15 cellular contexts compared by ENCODE assay signal in the genomic region with DNA sequence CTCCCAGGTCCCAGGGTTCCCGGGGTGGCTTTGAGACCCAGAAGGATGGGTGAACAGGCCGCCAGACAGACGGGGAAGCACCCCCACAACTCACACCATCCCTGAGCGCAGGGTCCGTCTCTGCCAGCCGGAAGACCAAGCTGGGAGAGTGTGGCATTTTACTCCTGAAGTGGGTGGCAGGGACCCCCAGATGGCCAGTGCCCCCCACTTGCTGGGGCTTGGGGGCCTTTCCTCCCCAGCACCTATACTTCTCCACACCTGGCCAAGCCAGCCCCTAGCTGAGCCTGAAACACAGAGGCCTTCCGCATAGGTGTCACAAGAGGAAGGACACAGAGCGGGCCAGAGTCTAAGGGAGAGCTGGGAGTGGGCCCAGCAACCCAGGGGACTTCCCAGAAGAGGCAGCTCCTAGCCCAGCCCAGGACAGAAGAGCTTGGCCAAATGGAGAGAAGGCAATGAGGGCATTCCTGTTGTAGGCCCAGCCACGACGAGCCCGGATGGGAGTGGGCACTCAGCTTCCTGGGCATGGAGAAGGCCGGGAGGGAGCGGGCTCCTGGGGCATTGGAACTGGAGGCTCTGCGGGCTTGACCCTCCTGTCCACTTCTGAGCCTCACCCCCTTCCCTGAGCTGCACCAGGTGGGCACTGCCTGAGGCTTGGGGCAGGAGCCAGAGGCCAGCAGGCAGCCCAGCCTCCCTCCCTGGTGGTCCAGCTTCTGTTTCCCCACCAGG. TPM values are rescaled to one million over a fixed set of nuclear protein-coding genes. Genes with fewer than 3 reads are reported as not detected.
DNase-seq lines count a peak whose midpoint lies in the region; ATAC-seq and TF ChIP-seq lines count a peak whose summit lies in the region.
"Had no signal": no experiment of that assay in that cellular context is flagged by ENCODE, and none has a peak within 500 bp of the region (broad histone marks: within the 10 kb centered on the region; RNA-seq: fewer than 3 reads in every experiment).

No MANE protein-coding gene starts in this region.

- no peak for TF ChIP-seq EP300 in sigmoid colon (IDR thresholded peaks at IDR 0.05)

- H3K4me1 ChIP-seq in adipocyte (ENCODE audit: control insufficient read depth, insufficient read depth, low read length) = peaks cover 50% of the 10 kb centered on the region
- H3K4me1 ChIP-seq in sigmoid colon = peaks cover 0 to 98% (median 92%) of the 10 kb centered on the region in 4 donors

- intact Hi-C loops in left cardiac atrium (cut with DNase I) (loop anchor here (5.0 to 10.0 kb wide), 3 partner anchors 43 to 310 kb away; no protein-coding TSS in a partner anchor), sigmoid colon (cut with DNase I) (loop anchor here (2.0 to 5.0 kb wide), 2 partner anchors 78 to 117 kb away; no protein-coding TSS in a partner anchor)

- H3K9ac ChIP-seq in adipocyte (ENCODE audit: low read length) = peak overlapping the region; percentile 81

- DNase-seq in AG04450 (ENCODE audit: low read depth, low spot score) (no peak), adipocyte (ENCODE audit: low read depth) (no peak), left cardiac atrium (peak; percentile 12), sigmoid colon (peak; percentile 62), superior temporal gyrus (ENCODE audit: extremely low spot score) (no peak), foreskin fibroblast (no peak), Kasumi-1 (lab: John Stamatoyannopoulos, UW) (no peak)
- DNase-seq: activated gamma-delta T cell, GDM1, nucleus accumbens had no signal

- TF ChIP-seq POLR2A in sigmoid colon (IDR thresholded peaks at IDR 0.05) = no peak

- H3K9me3 ChIP-seq in AG04450 (ENCODE audit: control insufficient read depth, insufficient read depth, low read length) = no peaks in the 10 kb centered on the region; the same call in 1 of the 2 replicates
- no peaks in the 10 kb centered on the region for H3K9me3 ChIP-seq in adipocyte (ENCODE audit: control insufficient read depth, low read length)
- H3K9me3 ChIP-seq in sigmoid colon = no peaks in the 10 kb centered on the region

- no peaks in the 10 kb centered on the region for H3K27me3 ChIP-seq in AG04450 (ENCODE audit: control insufficient read depth, insufficient read depth, low read length)
- peaks cover 4% of the 10 kb centered on the region for H3K27me3 ChIP-seq in adipocyte (replicated peaks; ENCODE audit: control insufficient read depth, insufficient read depth, low read length)
- no peaks in the 10 kb centered on the region for H3K27me3 ChIP-seq in sigmoid colon

- no peak for ATAC-seq in left cardiac atrium
- ATAC-seq in GM21515 (IDR thresholded peaks at IDR 0.05; ENCODE audit: unreplicated experiment) = no peak

- CTCF ChIA-PET in AG04450 (lab: Charles Lee) = interaction anchor here (0.7 to 6.2 kb wide), 19 partner anchors 10 to 307 kb away, joined by 3 to 127 read pairs (median 4); a partner anchor contains a TSS

- H3K36me3 ChIP-seq in adipocyte (ENCODE audit: control insufficient read depth, insufficient read depth, low read length, severe bottlenecking) (no peaks in the 10 kb centered on the region), sigmoid colon (no peaks in the 10 kb centered on the region)

- WGBS in sigmoid colon, 2 donors = 90 to 93% methylated on average over 14 of the region's 14 CpGs

- POLR2A ChIA-PET in AG04450 (lab: Yijun Ruan, JAX) = interaction anchor here (1.2 kb wide), 1 partner anchor 46 kb away, joined by 7 read pairs; a partner anchor contains a TSS

- H3K4me3 ChIP-seq in AG04450 (ENCODE audit: low read depth, low read length) (no peak overlapping the region), adipocyte (ENCODE audit: low read length) (no peak overlapping the region), sigmoid colon (no peak overlapping the region), foreskin fibroblast (ENCODE audit: low read depth in 1 of 2, low read length in 2 of 2) (no peak overlapping the region)

- TF ChIP-seq CTCF in AG04450 (IDR thresholded peaks at IDR 0.05; ENCODE audit: low read depth, low read length) (no peak), sigmoid colon (IDR thresholded peaks at IDR 0.05) (no peak), foreskin fibroblast (IDR thresholded peaks at IDR 0.05; ENCODE audit: low read depth, low read length) (no peak)

- H3K27ac ChIP-seq in AG04450 (ENCODE audit: low read depth, low read length) (peak overlapping the region; percentile 91), sigmoid colon (peak overlapping the region; percentile 90 to 97 (median 96))
- H3K27ac ChIP-seq: VCaP had no signal

RNA-seq across cellular contexts. Expression of a gene that starts 3.3 kb away (rescaled TPM):
- polyA plus RNA-seq in AG04450 (2011; rRNA removed) = 10.0 and 10.5 TPM in 2 replicates
- 40.9 and 45.1 TPM in 2 replicates for polyA minus RNA-seq in AG04450 (2011; rRNA and poly(A)+ RNA removed)
- total RNA-seq in left cardiac atrium = 1 to 10 TPM; 7.1 to 9.7 TPM
- 100 to 1,000 TPM in 3 of 4 donors, 10 to 100 TPM in 1; 81.9 to 218 (median 129) TPM for total RNA-seq in sigmoid colon
- 10 to 100 TPM in 1 of 3 donors, 1 to 10 TPM in 1, under 1 TPM in 1; 0.23 to 12.4 (median 2.4) TPM for polyA plus RNA-seq in sigmoid colon

RNA-seq across cellular contexts. Expression of a gene that starts 10.8 kb away (rescaled TPM):
- polyA plus RNA-seq in AG04450 (2011; rRNA removed) (4.6 and 4.9 TPM in 2 replicates), sigmoid colon (1 to 10 TPM; 2.8 to 8.4 (median 3.0) TPM)
- polyA minus RNA-seq in AG04450 (2011; rRNA and poly(A)+ RNA removed) = 2.4 and 4.2 TPM in 2 replicates
- total RNA-seq in left cardiac atrium (1 to 10 TPM; 1.9 TPM), sigmoid colon (1 to 10 TPM; 3.2 to 5.1 (median 3.6) TPM)

RNA-seq across cellular contexts. Expression of a gene that starts 46.1 kb away (rescaled TPM):
- polyA plus RNA-seq in AG04450 (2011; rRNA removed) (6.8 and 7.8 TPM in 2 replicates), sigmoid colon (10 to 100 TPM in 1 of 3 donors, 1 to 10 TPM in 2; 2.4 to 11.3 (median 3.9) TPM)
- 5.0 and 6.3 TPM in 2 replicates for polyA minus RNA-seq in AG04450 (2011; rRNA and poly(A)+ RNA removed)
- total RNA-seq in left cardiac atrium (1 to 10 TPM; 3.2 to 3.3 TPM), sigmoid colon (1 to 10 TPM; 5.0 to 7.6 (median 5.6) TPM)

RNA-seq across cellular contexts. Expression of a gene that starts 50.1 kb away (rescaled TPM):
- 0.01 TPM in 2 replicates for polyA plus RNA-seq in AG04450 (2011; rRNA removed)
- polyA minus RNA-seq in AG04450 (2011; rRNA and poly(A)+ RNA removed) = 0.17 TPM in 1 of 2 replicates, not detected in the other
- under 1 TPM; 0.13 to 0.24 TPM for total RNA-seq in left cardiac atrium
- total RNA-seq in sigmoid colon = 1 to 10 TPM in 1 of 4 donors, under 1 TPM in 3; 0.28 to 1.5 (median 0.60) TPM
- polyA plus RNA-seq in sigmoid colon = 1 to 10 TPM in 1 of 3 donors, not detected in 2; 7.1 TPM
- total RNA-seq: dermis microvascular lymphatic vessel endothelial cell, LHCN-M2, NCI-H460 had no signal

Comparison
In these comparisons a context has a peak if more than half of its experiments do, and no peak if none do; other contexts are left out.
1. DNase-seq: peak in left cardiac atrium (single experiment) and sigmoid colon (single experiment); none in AG04450 (single experiment), adipocyte (single experiment), superior temporal gyrus (single experiment), foreskin fibroblast (0 of 2) and Kasumi-1 (0 of 2).
2. RNA of a gene that starts 3.3 kb away (total RNA-seq): 81.9 to 218 TPM in sigmoid colon; 7.1 to 9.7 TPM in left cardiac atrium; every median in the first group is over 4 times any median in the second.